ENCODE assay signal across 8 cellular contexts in the genomic region with DNA sequence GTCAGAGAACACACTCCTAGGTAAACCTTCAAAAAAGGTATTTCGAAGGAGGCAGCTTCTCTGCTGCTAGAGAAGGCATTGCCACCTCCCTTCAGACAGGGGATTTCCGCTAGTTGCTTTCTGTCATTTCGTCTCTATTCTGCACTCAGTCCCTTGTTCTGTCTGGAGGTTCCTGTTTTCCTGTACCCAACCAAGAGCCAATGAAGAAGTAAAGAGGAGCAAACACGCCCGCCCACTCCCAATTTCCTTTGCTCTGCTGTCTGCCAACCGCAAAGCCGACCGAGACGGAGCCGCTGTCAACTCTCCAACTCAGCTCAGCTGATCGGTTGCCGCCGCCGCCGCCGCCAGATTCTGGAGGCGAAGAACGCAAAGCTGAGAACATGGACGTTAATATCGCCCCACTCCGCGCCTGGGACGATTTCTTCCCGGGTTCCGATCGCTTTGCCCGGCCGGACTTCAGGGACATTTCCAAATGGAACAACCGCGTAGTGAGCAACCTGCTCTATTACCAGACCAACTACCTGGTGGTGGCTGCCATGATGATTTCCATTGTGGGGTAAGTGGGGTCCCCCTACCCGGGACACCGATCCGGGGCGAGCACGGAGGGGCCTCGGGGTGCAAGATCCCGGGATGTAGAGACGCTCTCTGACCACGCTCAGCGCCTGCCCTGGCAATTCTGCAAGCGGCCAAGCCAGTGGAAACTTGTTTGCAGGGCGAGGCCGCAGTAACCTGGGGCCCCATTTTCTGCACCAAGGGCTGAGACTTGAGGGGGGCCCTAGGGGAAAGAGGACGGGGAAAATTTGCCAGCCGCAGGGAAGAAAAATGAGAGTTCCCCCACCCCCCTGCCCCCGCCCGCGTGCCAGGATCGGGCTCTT. TPM values are rescaled to one million over a fixed set of nuclear protein-coding genes. Genes with fewer than 3 reads are reported as not detected.
DNase-seq lines count a peak whose midpoint lies in the region; ATAC-seq and TF ChIP-seq lines count a peak whose summit lies in the region.

A gene with protein sequence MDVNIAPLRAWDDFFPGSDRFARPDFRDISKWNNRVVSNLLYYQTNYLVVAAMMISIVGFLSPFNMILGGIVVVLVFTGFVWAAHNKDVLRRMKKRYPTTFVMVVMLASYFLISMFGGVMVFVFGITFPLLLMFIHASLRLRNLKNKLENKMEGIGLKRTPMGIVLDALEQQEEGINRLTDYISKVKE (plus strand): TSS at position 270 of the 875 bp plus-strand sequence. CDS start 111 bp downstream, at position 381.

- ATAC-seq in GM19395 (IDR thresholded peaks at IDR 0.05; ENCODE audit: unreplicated experiment) (peak; percentile 59), HG03565 (IDR thresholded peaks at IDR 0.05; ENCODE audit: unreplicated experiment) (peak; percentile 35)

- DNase-seq in CD14-positive monocyte (ENCODE audit: low spot score) = peak; percentile 91
- DNase-seq in NK-92 (lab: John Stamatoyannopoulos, UW; ENCODE audit: unreplicated experiment) = peak; percentile 70
- peak; percentile 71 to 84 for DNase-seq in activated CD8-positive, alpha-beta memory T cell treated with anti-CD3 and anti-CD28 coated beads for 1 hour (ENCODE audit: extremely low read depth in 1 of 2, low read depth in 1 of 2)
- peak; percentile 78 for DNase-seq in effector CD8-positive, alpha-beta T cell (lab: John Stamatoyannopoulos, UW)
- peak; percentile 94 to 95 for DNase-seq in lung microvascular endothelial cell (ENCODE audit: low read depth in 2 of 2)
- DNase-seq in stimulated activated CD4-positive, alpha-beta T cell treated with anti-CD3 and anti-CD28 coated beads, TNF-alpha, amount 100 ng/mL, for 48 hours (ENCODE audit: low read depth in 3 of 3) = peak; percentile 83 to 90 (median 90)

- H3K4me3 Mint-ChIP-seq in CD14-positive monocyte = peak within 1 kb of the TSS; percentile 91 to 96

- no peak for TF ChIP-seq CTCF in CD14-positive monocyte (IDR thresholded peaks at IDR 0.05)

- no peaks in the 10 kb centered on the region for H3K9me3 Mint-ChIP-seq in CD14-positive monocyte

- H3K4me1 Mint-ChIP-seq in CD14-positive monocyte = peaks cover 67% of the 10 kb centered on the region

- intact Hi-C loops in CD14-positive monocyte (cut with micrococcal nuclease) = loop anchor here (5.0 to 10.0 kb wide), 2 partner anchors 33 to 1980 kb away; partner anchors contain the start of gene TMF1 (in 1 of the 2)

- peak within 1 kb of the TSS; percentile 97 to 100 (median 99) for H3K27ac Mint-ChIP-seq in CD14-positive monocyte

- no peaks in the 10 kb centered on the region for H3K27me3 Mint-ChIP-seq in CD14-positive monocyte (ENCODE audit: low read depth in 3 of 3)

- peaks cover 1 to 8% of the 10 kb centered on the region in 2 donors for H3K36me3 Mint-ChIP-seq in CD14-positive monocyte

RNA-seq across cellular contexts. Expression of the gene that starts here (rescaled TPM):
- 100 to 1,000 TPM; 430 to 458 TPM for polyA plus RNA-seq in CD14-positive monocyte
- 68.1 and 75.2 TPM in 2 replicates for total RNA-seq in lung microvascular endothelial cell

Comparison
In these comparisons a context has a peak if more than half of its experiments do, and no peak if none do; other contexts are left out.
1. Peak in every context shown above with its lines: DNase-seq and ATAC-seq.